Comparison of ENCODE assay signal across 8 cellular contexts in the genomic region with DNA sequence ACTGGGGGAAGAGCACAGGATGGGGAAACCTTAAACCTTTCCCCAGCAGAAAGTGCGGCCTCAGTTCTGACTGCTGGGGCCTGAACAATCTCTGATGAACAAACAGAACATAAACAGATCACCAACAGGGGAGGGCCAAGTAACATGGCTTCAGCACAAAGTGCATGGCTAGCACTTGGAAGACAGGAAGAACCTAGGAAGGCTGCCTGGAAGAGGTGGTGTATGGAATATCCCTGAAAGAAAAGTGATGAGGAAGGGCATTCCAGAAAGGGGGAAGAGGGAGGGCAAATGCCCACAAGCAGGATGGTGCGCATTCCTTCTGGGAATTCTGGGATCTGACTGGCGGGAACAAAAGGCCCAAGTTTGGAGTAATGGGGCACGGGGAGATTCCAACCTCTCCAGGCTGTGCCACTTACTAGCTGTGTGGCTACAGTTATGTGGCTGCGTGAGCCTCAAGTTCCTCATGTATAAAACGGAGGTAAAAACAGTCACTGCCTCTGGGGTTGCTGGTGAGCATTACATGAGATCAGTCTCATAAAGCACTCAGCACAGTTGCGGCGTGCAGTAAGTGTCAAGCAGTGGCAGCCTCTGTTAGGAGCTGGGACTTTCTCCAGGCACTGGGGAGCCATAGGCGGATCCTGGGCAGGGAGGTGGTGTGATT. TPM values are rescaled to one million over a fixed set of nuclear protein-coding genes. Genes with fewer than 3 reads are reported as not detected.
DNase-seq lines count a peak whose midpoint lies in the region; ATAC-seq and TF ChIP-seq lines count a peak whose summit lies in the region.

No MANE protein-coding gene starts in this region.

- H3K4me1 ChIP-seq in thyroid gland: peaks cover 0 to 3% of the 10 kb centered on the region in 2 donors

- H3K9me3 ChIP-seq in thyroid gland: no peaks in the 10 kb centered on the region

- H3K4me1 Mint-ChIP-seq in activated CD4-positive, alpha-beta T cell treated with anti-CD3 and anti-CD28 coated beads for 36 hours: peaks cover 5% of the 10 kb centered on the region
- peaks cover 26% of the 10 kb centered on the region for H3K4me1 Mint-ChIP-seq in WTC11

- no peaks in the 10 kb centered on the region for H3K36me3 ChIP-seq in kidney epithelial cell (ENCODE audit: control insufficient read depth, insufficient read depth, low read length)
- H3K36me3 ChIP-seq in thyroid gland: no peaks in the 10 kb centered on the region

- intact Hi-C loops in activated CD4-positive, alpha-beta T cell treated with anti-CD3 and anti-CD28 coated beads for 36 hours (cut with DNase I, micrococcal nuclease): no loop called here
- intact Hi-C loops in thyroid gland (cut with DNase I): no loop called here

- H3K27me3 Mint-ChIP-seq in activated CD4-positive, alpha-beta T cell treated with anti-CD3 and anti-CD28 coated beads for 36 hours: peaks cover 19% of the 10 kb centered on the region
- peaks cover 6% of the 10 kb centered on the region for H3K27me3 Mint-ChIP-seq in WTC11 (ENCODE audit: low read depth)

- no peak for TF ChIP-seq POLR2A in thyroid gland (IDR thresholded peaks at IDR 0.05)

- CTCF ChIA-PET in activated CD4-positive, alpha-beta T cell treated with anti-CD3 and anti-CD28 coated beads for 36 hours (lab: Charles Lee): no interaction called here
- CTCF ChIA-PET in WTC11 (lab: Charles Lee): interaction anchor here (0.7 to 2.3 kb wide), 8 partner anchors 18 to 79 kb away, joined by 3 to 8 read pairs (median 4); a partner anchor contains a TSS

- DNase-seq in activated CD4-positive, alpha-beta T cell treated with anti-CD3 and anti-CD28 coated beads for 36 hours: peak; percentile 19
- no peak for DNase-seq in activated CD4-positive, alpha-beta T cell treated with anti-CD3 and anti-CD28 coated beads, Interleukin-2, amount 50 U/mL, for 48 hours
- no peak for DNase-seq in WTC11 (ENCODE audit: low spot score)
- no peak for DNase-seq in kidney epithelial cell (ENCODE audit: low read depth)
- DNase-seq in thyroid gland: no peak
- DNase-seq in NCI-H82 (lab: John Stamatoyannopoulos, UW): no peak

- no peak overlapping the region for H3K4me3 Mint-ChIP-seq in activated CD4-positive, alpha-beta T cell treated with anti-CD3 and anti-CD28 coated beads for 36 hours
- no peak overlapping the region; the same call in 1 of the 2 replicates for H3K4me3 Mint-ChIP-seq in WTC11

- H3K27me3 ChIP-seq in kidney epithelial cell (ENCODE audit: control insufficient read depth, insufficient read depth, low read length) (no peaks in the 10 kb centered on the region), thyroid gland (no peaks in the 10 kb centered on the region)

- 78 to 84% methylated on average over 9 of the region's 9 CpGs for WGBS in thyroid gland, 2 donors

- peak overlapping the region; percentile 38 to 77 (median 70) for H3K27ac ChIP-seq in thyroid gland

- POLR2A ChIA-PET in activated CD4-positive, alpha-beta T cell treated with anti-CD3 and anti-CD28 coated beads for 36 hours (lab: Charles Lee): no interaction called here
- POLR2A ChIA-PET in WTC11 (lab: Charles Lee): no interaction called here

- H3K4me3 ChIP-seq in kidney epithelial cell (ENCODE audit: low read depth, low read length): peak overlapping the region; percentile 1
- H3K4me3 ChIP-seq in thyroid gland (replicated peaks in 1 of 3): peak overlapping the region in 1 of 3 donors; percentile 31

- no peaks in the 10 kb centered on the region for H3K36me3 Mint-ChIP-seq in activated CD4-positive, alpha-beta T cell treated with anti-CD3 and anti-CD28 coated beads for 36 hours (ENCODE audit: low read depth)
- no peaks in the 10 kb centered on the region for H3K36me3 Mint-ChIP-seq in WTC11

- TF ChIP-seq CTCF in WTC11 (IDR thresholded peaks at IDR 0.05) (no peak), kidney epithelial cell (IDR thresholded peaks at IDR 0.05; ENCODE audit: insufficient read depth, low read length, poor library complexity, severe bottlenecking) (no peak), thyroid gland (IDR thresholded peaks at IDR 0.05) (no peak)

- no peak overlapping the region for H3K27ac Mint-ChIP-seq in activated CD4-positive, alpha-beta T cell treated with anti-CD3 and anti-CD28 coated beads for 36 hours
- no peak overlapping the region for H3K27ac Mint-ChIP-seq in WTC11

- no peaks in the 10 kb centered on the region for H3K9me3 Mint-ChIP-seq in activated CD4-positive, alpha-beta T cell treated with anti-CD3 and anti-CD28 coated beads for 36 hours (ENCODE audit: low read depth)
- H3K9me3 Mint-ChIP-seq in WTC11: no peaks in the 10 kb centered on the region

- peak; percentile 41 for ATAC-seq in activated CD4-positive, alpha-beta T cell treated with anti-CD3 and anti-CD28 coated beads for 36 hours
- ATAC-seq in WTC11 (peak; percentile 7; the same call in 1 of the 2 replicates), GM19455 (IDR thresholded peaks at IDR 0.05; ENCODE audit: unreplicated experiment) (no peak), GM21367 (IDR thresholded peaks at IDR 0.05; ENCODE audit: unreplicated experiment) (no peak)

TF ChIP-seq in WTC11, 78 proteins besides CTCF, POLR2A, EP300 and RAD21:
- TF ChIP-seq, protein P1, sequence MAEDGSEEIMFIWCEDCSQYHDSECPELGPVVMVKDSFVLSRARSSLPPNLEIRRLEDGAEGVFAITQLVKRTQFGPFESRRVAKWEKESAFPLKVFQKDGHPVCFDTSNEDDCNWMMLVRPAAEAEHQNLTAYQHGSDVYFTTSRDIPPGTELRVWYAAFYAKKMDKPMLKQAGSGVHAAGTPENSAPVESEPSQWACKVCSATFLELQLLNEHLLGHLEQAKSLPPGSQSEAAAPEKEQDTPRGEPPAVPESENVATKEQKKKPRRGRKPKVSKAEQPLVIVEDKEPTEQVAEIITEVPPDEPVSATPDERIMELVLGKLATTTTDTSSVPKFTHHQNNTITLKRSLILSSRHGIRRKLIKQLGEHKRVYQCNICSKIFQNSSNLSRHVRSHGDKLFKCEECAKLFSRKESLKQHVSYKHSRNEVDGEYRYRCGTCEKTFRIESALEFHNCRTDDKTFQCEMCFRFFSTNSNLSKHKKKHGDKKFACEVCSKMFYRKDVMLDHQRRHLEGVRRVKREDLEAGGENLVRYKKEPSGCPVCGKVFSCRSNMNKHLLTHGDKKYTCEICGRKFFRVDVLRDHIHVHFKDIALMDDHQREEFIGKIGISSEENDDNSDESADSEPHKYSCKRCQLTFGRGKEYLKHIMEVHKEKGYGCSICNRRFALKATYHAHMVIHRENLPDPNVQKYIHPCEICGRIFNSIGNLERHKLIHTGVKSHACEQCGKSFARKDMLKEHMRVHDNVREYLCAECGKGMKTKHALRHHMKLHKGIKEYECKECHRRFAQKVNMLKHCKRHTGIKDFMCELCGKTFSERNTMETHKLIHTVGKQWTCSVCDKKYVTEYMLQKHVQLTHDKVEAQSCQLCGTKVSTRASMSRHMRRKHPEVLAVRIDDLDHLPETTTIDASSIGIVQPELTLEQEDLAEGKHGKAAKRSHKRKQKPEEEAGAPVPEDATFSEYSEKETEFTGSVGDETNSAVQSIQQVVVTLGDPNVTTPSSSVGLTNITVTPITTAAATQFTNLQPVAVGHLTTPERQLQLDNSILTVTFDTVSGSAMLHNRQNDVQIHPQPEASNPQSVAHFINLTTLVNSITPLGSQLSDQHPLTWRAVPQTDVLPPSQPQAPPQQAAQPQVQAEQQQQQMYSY (CRISPR knock-in tag; IDR thresholded peaks at IDR 0.05): peak; percentile 48
- TF ChIP-seq, protein P2, sequence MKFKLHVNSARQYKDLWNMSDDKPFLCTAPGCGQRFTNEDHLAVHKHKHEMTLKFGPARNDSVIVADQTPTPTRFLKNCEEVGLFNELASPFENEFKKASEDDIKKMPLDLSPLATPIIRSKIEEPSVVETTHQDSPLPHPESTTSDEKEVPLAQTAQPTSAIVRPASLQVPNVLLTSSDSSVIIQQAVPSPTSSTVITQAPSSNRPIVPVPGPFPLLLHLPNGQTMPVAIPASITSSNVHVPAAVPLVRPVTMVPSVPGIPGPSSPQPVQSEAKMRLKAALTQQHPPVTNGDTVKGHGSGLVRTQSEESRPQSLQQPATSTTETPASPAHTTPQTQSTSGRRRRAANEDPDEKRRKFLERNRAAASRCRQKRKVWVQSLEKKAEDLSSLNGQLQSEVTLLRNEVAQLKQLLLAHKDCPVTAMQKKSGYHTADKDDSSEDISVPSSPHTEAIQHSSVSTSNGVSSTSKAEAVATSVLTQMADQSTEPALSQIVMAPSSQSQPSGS (CRISPR knock-in tag; IDR thresholded peaks at IDR 0.05; ENCODE audit: borderline replicate concordance, low read depth): no peak
- TF ChIP-seq SMAD3 (CRISPR knock-in tag; IDR thresholded peaks at IDR 0.05; ENCODE audit: borderline replicate concordance) (no peak), ATF1 (CRISPR knock-in tag; IDR thresholded peaks at IDR 0.05) (0 out of 2 replicates have a peak, but pooled peaks have one; percentile 32)
TF ChIP-seq in WTC11: peak in this region for 2.

RNA-seq across cellular contexts. Expression of a gene that starts 1.6 kb away (rescaled TPM):
- total RNA-seq in activated CD4-positive, alpha-beta T cell treated with anti-CD3 and anti-CD28 coated beads for 36 hours: not detected
- total RNA-seq in WTC11 (2021): 5.0 to 7.9 TPM (median 5.1 TPM) in 3 replicates
- 17.1 and 18.3 TPM in 2 replicates for total RNA-seq in kidney epithelial cell
- total RNA-seq in thyroid gland: 100 to 1,000 TPM in 2 of 4 donors, 10 to 100 TPM in 2; 47.3 to 108 (median 84.8) TPM

RNA-seq across cellular contexts. Expression of a gene that starts 12.5 kb away (rescaled TPM):
- total RNA-seq in activated CD4-positive, alpha-beta T cell treated with anti-CD3 and anti-CD28 coated beads for 36 hours: not detected
- 0.09 to 0.14 TPM (median 0.13 TPM) in 3 replicates for total RNA-seq in WTC11 (2021)
- total RNA-seq in kidney epithelial cell: 0.33 and 0.48 TPM in 2 replicates
- not detected for total RNA-seq in thyroid gland

RNA-seq across cellular contexts. Expression of a gene that starts 35.8 kb away (rescaled TPM):
- not detected for total RNA-seq in activated CD4-positive, alpha-beta T cell treated with anti-CD3 and anti-CD28 coated beads for 36 hours
- total RNA-seq in WTC11 (2021) (0.04 TPM in 1 of 3 replicates, not detected in the others), kidney epithelial cell (not detected in 2 replicates), thyroid gland (not detected)

Comparison
In these comparisons a context has a peak if more than half of its experiments do, and no peak if none do; other contexts are left out.
1. ATAC-seq: peak in activated CD4-positive, alpha-beta T cell treated with anti-CD3 and anti-CD28 coated beads for 36 hours (single experiment) and WTC11 (single experiment); none in GM19455 (single experiment) and GM21367 (single experiment).